Comparison of ENCODE assay signal across 1 cellular context in the genomic region with DNA sequence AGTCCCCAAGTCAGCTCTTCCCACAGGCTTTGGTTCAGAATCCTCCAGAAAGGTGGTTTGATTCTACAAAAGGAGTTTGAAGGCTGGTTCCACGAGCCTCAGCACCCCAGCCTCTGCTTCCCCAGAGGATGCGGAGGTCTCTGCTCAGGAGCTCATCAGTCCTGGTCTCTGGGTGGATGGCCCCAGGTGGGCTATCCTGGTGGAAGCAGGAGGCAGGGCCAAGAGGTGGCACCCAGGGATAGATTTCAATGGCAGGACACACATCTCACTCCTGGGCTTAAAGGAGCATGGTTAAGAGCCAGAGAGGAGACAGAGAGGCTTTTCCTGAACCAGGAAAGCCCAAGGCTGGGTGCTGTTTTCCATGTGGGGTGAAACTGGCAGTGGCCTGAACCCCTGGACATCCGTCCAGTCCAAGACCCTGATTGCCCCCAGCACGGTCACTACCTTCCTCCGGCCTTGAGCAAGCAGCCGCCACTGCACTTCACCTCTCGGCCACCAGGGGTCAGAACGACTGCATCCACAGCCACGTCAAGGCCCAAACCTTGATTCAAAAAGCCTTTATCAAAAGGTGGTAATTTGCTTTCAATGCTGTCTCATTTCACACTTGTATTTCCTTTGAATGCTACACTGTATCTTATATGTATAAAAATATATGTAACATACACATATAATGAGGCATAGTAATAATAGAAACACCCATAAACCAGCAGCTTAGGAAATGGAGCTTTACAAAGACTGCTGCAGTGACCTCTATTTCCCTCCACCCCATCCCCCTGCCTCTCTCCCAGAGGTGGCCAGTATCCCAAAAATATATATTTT.
TF ChIP-seq lines count a peak whose summit lies in the region.

No MANE protein-coding gene starts in this region.

TF ChIP-seq in endothelial cell of umbilical vein, 7 proteins besides CTCF, POLR2A, EP300 and RAD21 (continued from another document):
- TF ChIP-seq, protein P1, sequence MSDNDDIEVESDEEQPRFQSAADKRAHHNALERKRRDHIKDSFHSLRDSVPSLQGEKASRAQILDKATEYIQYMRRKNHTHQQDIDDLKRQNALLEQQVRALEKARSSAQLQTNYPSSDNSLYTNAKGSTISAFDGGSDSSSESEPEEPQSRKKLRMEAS (IDR thresholded peaks at IDR 0.05; ENCODE audit: insufficient read depth, insufficient read length): no peak
- no peak for TF ChIP-seq GATA2 (IDR thresholded peaks at IDR 0.05; ENCODE audit: insufficient read depth, insufficient read length, low read depth, low read length)
